In genomic region chr7:26500749-26501352, GRCh38 we compare ENCODE assay signal across 8 cellular contexts.
DNase-seq lines count a peak whose midpoint lies in the region; FAIRE-seq and TF ChIP-seq lines count a peak whose summit lies in the region.

No MANE protein-coding gene starts in this region.

- peak; percentile 25 for DNase-seq in AG20443 (ENCODE audit: low spot score)
- peak; percentile 18 for DNase-seq in GM18507 (ENCODE audit: extremely low spot score, insufficient read length, low read depth)
- DNase-seq in NCI-H526 (lab: John Stamatoyannopoulos, UW) = peak; percentile 21 to 66
- no peak for DNase-seq in chondrocyte (ENCODE audit: low spot score)
- no peak for DNase-seq in progenitor cell of endocrine pancreas (ENCODE audit: low spot score, unreplicated experiment)
- DNase-seq in globus pallidus (ENCODE audit: low spot score) = no peak
- no peak for DNase-seq in inferior parietal cortex (ENCODE audit: extremely low spot score)
- DNase-seq in activated naive CD4-positive, alpha-beta T cell treated with Interleukin-2 at 50 U/mL for 16 hours = no peak

- H3K9me3 Mint-ChIP-seq in chondrocyte (ENCODE audit: low read depth) = no peaks in the 10 kb centered on the region
- no peaks in the 10 kb centered on the region for H3K9me3 Mint-ChIP-seq in progenitor cell of endocrine pancreas (ENCODE audit: low read depth)

- H3K4me1 Mint-ChIP-seq in chondrocyte (ENCODE audit: low read depth) = no peaks in the 10 kb centered on the region
- peaks cover 10% of the 10 kb centered on the region for H3K4me1 Mint-ChIP-seq in progenitor cell of endocrine pancreas (ENCODE audit: low read depth)

- H3K27ac Mint-ChIP-seq in chondrocyte (ENCODE audit: unreplicated experiment) = no peak overlapping the region
- no peak overlapping the region for H3K27ac Mint-ChIP-seq in progenitor cell of endocrine pancreas

- FAIRE-seq in GM18507 (lab: Jason Lieb, UNC) = peak; percentile 88

- peaks cover 30% of the 10 kb centered on the region for H3K27me3 Mint-ChIP-seq in chondrocyte (ENCODE audit: low read depth)
- H3K27me3 Mint-ChIP-seq in progenitor cell of endocrine pancreas = peaks cover 21% of the 10 kb centered on the region

- H3K36me3 Mint-ChIP-seq in chondrocyte (ENCODE audit: low read depth) = no peaks in the 10 kb centered on the region
- no peaks in the 10 kb centered on the region for H3K36me3 Mint-ChIP-seq in progenitor cell of endocrine pancreas (ENCODE audit: insufficient read depth)

- no peak overlapping the region for H3K4me3 Mint-ChIP-seq in chondrocyte (ENCODE audit: unreplicated experiment)
- no peak overlapping the region for H3K4me3 Mint-ChIP-seq in progenitor cell of endocrine pancreas (ENCODE audit: low read depth)

- TF ChIP-seq CTCF in chondrocyte (IDR thresholded peaks at IDR 0.05) (peak; percentile 66), progenitor cell of endocrine pancreas (IDR thresholded peaks at IDR 0.05; ENCODE audit: unreplicated experiment) (peak; percentile 49)

Comparison
In these comparisons a context has a peak if more than half of its experiments do, and no peak if none do; other contexts are left out.
1. DNase-seq: peak in AG20443 (single experiment), GM18507 (single experiment) and NCI-H526 (2 of 2); none in chondrocyte (single experiment), progenitor cell of endocrine pancreas (single experiment), globus pallidus (single experiment), inferior parietal cortex (single experiment) and activated naive CD4-positive, alpha-beta T cell treated with Interleukin-2 at 50 U/mL for 16 hours (single experiment).